ENCODE assay signal across 8 cellular contexts in the genomic region with DNA sequence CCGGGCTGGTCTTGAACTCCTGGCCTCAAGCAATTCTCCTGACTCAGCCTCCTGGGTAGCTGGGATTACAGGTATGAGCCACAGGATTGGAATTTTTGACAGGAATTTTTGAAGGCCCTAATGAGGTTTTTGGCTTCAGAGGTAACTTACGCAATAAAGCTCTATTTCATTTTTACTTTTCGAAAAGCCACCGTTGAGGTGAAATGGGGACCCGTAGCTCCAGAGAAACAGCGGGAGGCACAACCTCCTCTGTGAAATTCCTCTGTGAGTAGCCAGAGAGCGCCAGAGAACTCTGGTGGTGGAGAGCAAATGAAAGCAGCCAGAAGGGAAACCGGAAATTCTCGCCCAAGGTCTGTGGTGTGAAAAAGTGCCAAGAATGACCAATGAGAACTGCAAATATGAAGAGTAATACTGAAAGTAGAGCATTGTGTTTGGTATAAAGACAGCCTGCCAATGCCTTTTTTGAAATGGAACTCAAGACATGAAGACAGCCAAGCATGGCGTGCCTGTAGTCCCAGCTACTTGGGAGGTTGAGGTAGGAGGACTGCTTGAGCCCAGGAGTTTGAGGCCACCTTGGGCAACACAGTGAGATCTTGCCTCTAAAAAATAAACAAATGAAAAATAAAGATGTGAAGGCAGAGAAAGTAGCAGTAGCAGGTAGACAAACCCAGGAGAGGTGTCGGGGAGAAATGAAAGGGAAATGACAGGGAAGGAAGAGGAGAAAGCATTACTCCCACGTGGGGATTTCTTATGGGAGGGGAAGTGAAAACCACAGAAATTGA. TPM values are rescaled to one million over a fixed set of nuclear protein-coding genes. Genes with fewer than 3 reads are reported as not detected.
DNase-seq lines count a peak whose midpoint lies in the region; ATAC-seq and TF ChIP-seq lines count a peak whose summit lies in the region.

No MANE protein-coding gene starts in this region.

- H3K9me3 Mint-ChIP-seq in activated T-cell treated with anti-CD3 and anti-CD28 coated beads, Interleukin-2, amount 50 U/mL, for 4 hours = no peaks in the 10 kb centered on the region

- peak overlapping the region in 9 of 11 experiments; percentile 47 to 77 (median 60); a peak in 16 of 22 replicates for H3K9ac ChIP-seq in BLaER1 treated with 17β-estradiol and CSF1 and Interleukin-3, amounts not matched to agents 10 nM and 100 nM
- peak overlapping the region; percentile 67 for H3K9ac ChIP-seq in OCI-LY1 (ENCODE audit: low read length)

- no peaks in the 10 kb centered on the region for H3K79me2 ChIP-seq in OCI-LY1 (ENCODE audit: insufficient read depth, low read length)

- peak overlapping the region; percentile 74 for H3K4me3 Mint-ChIP-seq in activated T-cell treated with anti-CD3 and anti-CD28 coated beads, Interleukin-2, amount 50 U/mL, for 4 hours

- no peaks in the 10 kb centered on the region for H3K36me3 ChIP-seq in BLaER1 treated with 17β-estradiol and CSF1 and Interleukin-3, amounts not matched to agents 10 nM and 100 nM
- no peaks in the 10 kb centered on the region for H3K36me3 ChIP-seq in OCI-LY1 (ENCODE audit: insufficient read depth, low read length)

- H4K20me1 ChIP-seq in BLaER1 treated with 17β-estradiol and CSF1 and Interleukin-3, amounts not matched to agents 10 nM and 100 nM = no peaks in the 10 kb centered on the region
- no peaks in the 10 kb centered on the region for H4K20me1 ChIP-seq in OCI-LY1 (ENCODE audit: insufficient read depth, low read length)

- H3K27ac ChIP-seq in BLaER1 treated with 17β-estradiol and CSF1 and Interleukin-3, amounts not matched to agents 10 nM and 100 nM = peak overlapping the region in 10 of 11 experiments; percentile 51 to 87 (median 74); a peak in 21 of 22 replicates
- H3K27ac ChIP-seq in OCI-LY1 (ENCODE audit: low read depth, low read length, poor library complexity, severe bottlenecking) = peak overlapping the region; percentile 99

- H3K27me3 Mint-ChIP-seq in activated T-cell treated with anti-CD3 and anti-CD28 coated beads, Interleukin-2, amount 50 U/mL, for 4 hours (ENCODE audit: low read depth) = no peaks in the 10 kb centered on the region

- H3F3A ChIP-seq in OCI-LY1 (ENCODE audit: insufficient read depth, low read length) = peaks cover 2% of the 10 kb centered on the region; the same call in 1 of the 2 replicates

- peak overlapping the region; percentile 69 to 99 (median 87) for H3K4me2 ChIP-seq in BLaER1 treated with 17β-estradiol and CSF1 and Interleukin-3, amounts not matched to agents 10 nM and 100 nM
- H3K4me2 ChIP-seq in OCI-LY1 (ENCODE audit: low read length) = peak overlapping the region; percentile 77

- H3K4me1 ChIP-seq in BLaER1 treated with 17β-estradiol and CSF1 and Interleukin-3, amounts not matched to agents 10 nM and 100 nM = peaks cover 32 to 100% (median 93%) of the 10 kb centered on the region in 10 experiments
- H3K4me1 ChIP-seq in OCI-LY1 (ENCODE audit: insufficient read depth, low read length, severe bottlenecking) = peaks cover 97% of the 10 kb centered on the region

- H3K4me3 ChIP-seq in BLaER1 treated with 17β-estradiol and CSF1 and Interleukin-3, amounts not matched to agents 10 nM and 100 nM = peak overlapping the region; percentile 39 to 64 (median 50); a peak in 19 of 20 replicates
- H3K4me3 ChIP-seq in OCI-LY1 (ENCODE audit: low read depth, low read length, poor library complexity, severe bottlenecking) = peak overlapping the region; percentile 51

- no peak overlapping the region for H2AFZ ChIP-seq in OCI-LY1 (ENCODE audit: low read length)

- no peaks in the 10 kb centered on the region for H3K9me3 ChIP-seq in BLaER1 treated with 17β-estradiol and CSF1 and Interleukin-3, amounts not matched to agents 10 nM and 100 nM (replicated peaks in 1 of 11)
- H3K9me3 ChIP-seq in OCI-LY1 (ENCODE audit: low read length) = no peaks in the 10 kb centered on the region

- peaks cover 0 to 56% (median 0%) of the 10 kb centered on the region in 11 experiments; a peak in 4 of 22 replicates for H3K27me3 ChIP-seq in BLaER1 treated with 17β-estradiol and CSF1 and Interleukin-3, amounts not matched to agents 10 nM and 100 nM
- no peaks in the 10 kb centered on the region for H3K27me3 ChIP-seq in OCI-LY1 (ENCODE audit: insufficient read depth, low read length)

- peaks cover 63% of the 10 kb centered on the region for H3K4me1 Mint-ChIP-seq in activated T-cell treated with anti-CD3 and anti-CD28 coated beads, Interleukin-2, amount 50 U/mL, for 4 hours (ENCODE audit: low read depth)

- TF ChIP-seq CTCF in OCI-LY1 (IDR thresholded peaks at IDR 0.05; ENCODE audit: low read length) = peak; percentile 85

- H3K36me3 Mint-ChIP-seq in activated T-cell treated with anti-CD3 and anti-CD28 coated beads, Interleukin-2, amount 50 U/mL, for 4 hours (ENCODE audit: insufficient read depth) = no peaks in the 10 kb centered on the region

- ATAC-seq in GM19023 (IDR thresholded peaks at IDR 0.05; ENCODE audit: unreplicated experiment) (peak; percentile 93), HG03108 (IDR thresholded peaks at IDR 0.05; ENCODE audit: unreplicated experiment) (peak; percentile 81)
- peak; percentile 63 to 75 for ATAC-seq in activated T-cell treated with anti-CD3 and anti-CD28 coated beads, Interleukin-2, amount 50 U/mL, for 4 hours

- DNase-seq in activated T-cell treated with anti-CD3 and anti-CD28 coated beads, Interleukin-2, amount 50 U/mL, for 4 hours = peak; percentile 50
- DNase-seq in foreskin melanocyte = peak; percentile 74
- DNase-seq in renal cortical epithelial cell (ENCODE audit: low read depth) = peak; percentile 44
- no peak for DNase-seq in amniotic stem cell (lab: John Stamatoyannopoulos, UW)

- no peaks in the 10 kb centered on the region for H3K9me2 ChIP-seq in OCI-LY1 (ENCODE audit: low read depth, low read length)

RNA-seq across cellular contexts. Expression of gene TMEM131L, which starts 33.0 kb away (rescaled TPM):
- 10 to 100 TPM; 37.7 to 44.0 (median 41.7) TPM for total RNA-seq in activated T-cell treated with anti-CD3 and anti-CD28 coated beads, Interleukin-2, amount 50 U/mL, for 4 hours
- 4.7 and 7.8 TPM in 2 replicates for total RNA-seq in renal cortical epithelial cell
